Comparison of ENCODE assay signal across 9 cellular contexts in the genomic region with DNA sequence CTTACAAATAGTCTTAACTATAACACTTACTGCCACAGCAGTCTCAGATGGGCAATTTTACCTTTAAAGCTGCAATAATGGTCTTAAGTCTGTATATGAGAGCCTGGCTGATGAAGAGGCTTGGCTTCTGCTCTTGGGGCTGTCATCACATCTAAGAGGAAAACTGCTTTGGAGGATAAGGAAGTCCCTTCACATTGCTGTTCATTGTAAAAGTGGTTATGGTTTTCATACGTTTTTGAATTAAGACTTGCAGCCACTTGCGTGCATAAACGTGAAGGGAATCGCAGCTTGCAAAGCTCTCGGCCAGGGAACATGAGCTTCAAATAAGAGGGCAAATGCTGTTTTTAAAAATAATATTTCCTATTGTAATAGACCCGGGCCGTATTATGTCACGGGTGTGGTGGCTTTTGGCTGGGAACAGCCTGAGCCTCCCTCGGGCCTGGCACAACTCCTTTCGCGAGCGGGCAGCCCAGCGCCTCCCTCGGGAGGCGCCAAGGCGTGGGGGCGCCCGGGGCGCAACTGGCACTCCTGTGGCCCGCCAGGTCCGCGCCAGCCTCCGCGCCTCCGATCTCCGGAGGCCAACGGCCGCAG. TPM values are rescaled to one million over a fixed set of nuclear protein-coding genes. Genes with fewer than 3 reads are reported as not detected.
DNase-seq lines count a peak whose midpoint lies in the region; ATAC-seq lines count a peak whose summit lies in the region.
"Had no signal": no experiment of that assay in that cellular context is flagged by ENCODE, and none has a peak within 500 bp of the region (broad histone marks: within the 10 kb centered on the region; RNA-seq: fewer than 3 reads in every experiment).

No MANE protein-coding gene starts in this region.

- no peaks in the 10 kb centered on the region for H3K36me3 Mint-ChIP-seq in naive thymus-derived CD4-positive, alpha-beta T cell

- intact Hi-C loops in naive thymus-derived CD4-positive, alpha-beta T cell (cut with micrococcal nuclease) = no loop called here

- DNase-seq in DMS 273 (lab: John Stamatoyannopoulos, UW; ENCODE audit: unreplicated experiment) = peak; percentile 71
- no peak for DNase-seq in DMS 273 treated with DMSO at 0.1 percent for 48 hours (lab: John Stamatoyannopoulos, UW)
- peak; percentile 77 for DNase-seq in NCI-H69 (lab: John Stamatoyannopoulos, UW)
- no peak for DNase-seq in epithelial cell of prostate (ENCODE audit: low read depth, low spot score)
- DNase-seq in naive thymus-derived CD4-positive, alpha-beta T cell = no peak
- no peak for DNase-seq in GM19238 (ENCODE audit: insufficient read length, low spot score)
- DNase-seq in mesenteric fat pad (ENCODE audit: low spot score) = no peak

- POLR2A ChIA-PET in naive thymus-derived CD4-positive, alpha-beta T cell (lab: Charles Lee) = no interaction called here

- no peaks in the 10 kb centered on the region for H3K27me3 ChIP-seq in naive thymus-derived CD4-positive, alpha-beta T cell (ENCODE audit: control insufficient read depth in 2 of 2, insufficient read depth in 2 of 2, low read length in 2 of 2)

- no peaks in the 10 kb centered on the region for H3K4me1 ChIP-seq in naive thymus-derived CD4-positive, alpha-beta T cell (ENCODE audit: control insufficient read depth in 2 of 2, insufficient read depth in 2 of 2, low read length in 2 of 2)

- ATAC-seq in naive thymus-derived CD4-positive, alpha-beta T cell = no peak
- ATAC-seq in HG02588 (IDR thresholded peaks at IDR 0.05; ENCODE audit: unreplicated experiment) = no peak

- no peak overlapping the region for H3K4me3 ChIP-seq in naive thymus-derived CD4-positive, alpha-beta T cell (ENCODE audit: low read length)

- H3K27ac ChIP-seq in epithelial cell of prostate = peak overlapping the region; percentile 70
- no peak overlapping the region for H3K27ac ChIP-seq in naive thymus-derived CD4-positive, alpha-beta T cell (ENCODE audit: low read depth, low read length)

- H3K27me3 Mint-ChIP-seq in naive thymus-derived CD4-positive, alpha-beta T cell = peaks cover 48 to 73% (median 52%) of the 10 kb centered on the region in 5 donors

- no peak overlapping the region for H3K27ac Mint-ChIP-seq in naive thymus-derived CD4-positive, alpha-beta T cell

- no peaks in the 10 kb centered on the region for H3K9me3 ChIP-seq in naive thymus-derived CD4-positive, alpha-beta T cell (ENCODE audit: control insufficient read depth in 2 of 3, low read length in 3 of 3)

- H3K36me3 ChIP-seq in naive thymus-derived CD4-positive, alpha-beta T cell (ENCODE audit: control insufficient read depth in 2 of 3, insufficient read depth in 3 of 3, low read length in 3 of 3) = no peaks in the 10 kb centered on the region

- peaks cover 0 to 9% (median 4%) of the 10 kb centered on the region in 7 donors for H3K4me1 Mint-ChIP-seq in naive thymus-derived CD4-positive, alpha-beta T cell

- peak overlapping the region; percentile 57 to 80 (median 72) for H3K4me3 Mint-ChIP-seq in naive thymus-derived CD4-positive, alpha-beta T cell

- H3K9me3 Mint-ChIP-seq in naive thymus-derived CD4-positive, alpha-beta T cell = peaks cover 0 to 2% (median 0%) of the 10 kb centered on the region in 11 donors

- CTCF ChIA-PET in naive thymus-derived CD4-positive, alpha-beta T cell (lab: Charles Lee) = no interaction called here

RNA-seq across cellular contexts. Expression of gene ARHGEF28, which starts 0.6 kb away (rescaled TPM):
- total RNA-seq in naive thymus-derived CD4-positive, alpha-beta T cell = under 1 TPM in 2 of 5 experiments, not detected in 3; 0.03 to 0.47 TPM
- polyA plus RNA-seq in naive thymus-derived CD4-positive, alpha-beta T cell = not detected
- 9.4 TPM for total RNA-seq in mesenteric fat pad
- total RNA-seq: T-helper 2 cell treated with Interferon-gamma antibody and Interleukin-4, amounts not matched to agents 100 ng/mL and 5 ng/mL, for 36 hours had no signal

RNA-seq across cellular contexts. Expression of gene UTP15, which starts 59.9 kb away (rescaled TPM):
- 10 to 100 TPM; 23.6 to 46.5 (median 25.2) TPM for total RNA-seq in naive thymus-derived CD4-positive, alpha-beta T cell
- 1 to 10 TPM; 8.1 to 8.8 TPM for polyA plus RNA-seq in naive thymus-derived CD4-positive, alpha-beta T cell
- 19.5 TPM for total RNA-seq in mesenteric fat pad

RNA-seq across cellular contexts. Expression of gene ANKRA2, which starts 60.0 kb away (rescaled TPM):
- total RNA-seq in naive thymus-derived CD4-positive, alpha-beta T cell = 10 to 100 TPM; 22.7 to 57.8 (median 41.5) TPM
- 10 to 100 TPM; 19.6 to 30.1 TPM for polyA plus RNA-seq in naive thymus-derived CD4-positive, alpha-beta T cell
- total RNA-seq in mesenteric fat pad = 8.7 TPM

Comparison
In these comparisons a context has a peak if more than half of its experiments do, and no peak if none do; other contexts are left out.
1. DNase-seq: peak in DMS 273 (single experiment) and NCI-H69 (single experiment); none in DMS 273 treated with DMSO at 0.1 percent for 48 hours (single experiment), epithelial cell of prostate (single experiment), naive thymus-derived CD4-positive, alpha-beta T cell (0 of 9), GM19238 (single experiment) and mesenteric fat pad (single experiment).